Comparison of ENCODE assay signal across 9 cellular contexts in the genomic region with DNA sequence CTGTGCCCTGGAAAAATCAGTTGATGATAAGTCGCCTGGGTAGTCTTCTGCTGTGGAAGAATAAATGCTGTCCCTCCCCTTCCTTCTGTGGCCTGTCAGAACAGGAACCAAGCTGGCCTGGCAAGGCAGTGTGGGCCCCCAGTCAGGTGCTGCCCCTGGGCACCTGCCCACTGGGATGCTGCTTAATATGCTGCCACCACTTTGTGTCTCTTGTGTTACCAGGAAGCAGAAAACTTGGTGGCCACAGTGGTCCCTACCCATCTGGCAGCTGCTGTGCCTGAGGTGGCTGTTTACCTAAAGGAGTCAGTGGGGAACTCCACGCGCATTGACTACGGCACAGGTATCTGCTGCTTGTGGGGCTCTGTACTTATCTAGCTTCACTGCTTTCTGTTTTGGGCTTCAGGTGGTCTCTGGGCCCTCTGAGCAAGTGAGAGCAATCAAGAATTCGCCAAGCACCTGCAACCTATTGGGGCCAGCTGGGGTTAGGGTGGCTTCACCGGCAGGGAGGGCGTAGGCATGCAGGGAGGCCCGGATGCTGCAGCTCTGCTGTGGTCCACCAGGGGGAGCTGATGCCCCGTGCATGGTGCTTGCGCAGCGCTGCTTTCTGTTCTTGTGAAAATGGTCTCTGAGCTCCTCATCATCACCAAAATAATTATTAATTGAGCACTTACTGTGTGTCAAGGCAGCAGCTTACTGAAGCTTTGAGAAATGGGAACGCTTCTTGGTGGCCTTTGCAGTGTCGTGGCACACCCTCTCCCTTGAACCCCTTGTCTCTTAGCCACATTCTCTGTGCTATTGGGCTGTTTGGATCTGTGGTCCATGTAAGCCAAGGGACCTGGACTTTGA. TPM values are rescaled to one million over a fixed set of nuclear protein-coding genes. Genes with fewer than 3 reads are reported as not detected.
DNase-seq lines count a peak whose midpoint lies in the region; ATAC-seq and TF ChIP-seq lines count a peak whose summit lies in the region.
"Had no signal": no experiment of that assay in that cellular context is flagged by ENCODE, and none has a peak within 500 bp of the region (broad histone marks: within the 10 kb centered on the region; RNA-seq: fewer than 3 reads in every experiment).

No MANE protein-coding gene starts in this region.

- peaks cover 5% of the 10 kb centered on the region for H3K79me2 ChIP-seq in osteoblast (ENCODE audit: insufficient read depth, low read length)

- TF ChIP-seq CTCF in RWPE1 (conservative IDR thresholded peaks at IDR 0.05; ENCODE audit: low read depth) (peak; percentile 100), fibroblast of pulmonary artery (IDR thresholded peaks at IDR 0.05; ENCODE audit: low read length, missing control alignments) (no peak), osteoblast (IDR thresholded peaks at IDR 0.05; ENCODE audit: extremely low read depth, low read depth, low read length) (peak; percentile 98), thyroid gland (IDR thresholded peaks at IDR 0.05) (peak; percentile 87 to 99 (median 96))

- H3K9me3 Mint-ChIP-seq in activated T-helper 17 cell treated with anti-CD3 and anti-CD28 coated beads, Interleukin-2, amount 50 U/mL, for 72 hours, result no peaks in the 10 kb centered on the region

- H3K36me3 ChIP-seq in osteoblast (ENCODE audit: insufficient read depth, low read length), result peaks cover 57% of the 10 kb centered on the region
- peaks cover 4 to 9% of the 10 kb centered on the region in 2 donors for H3K36me3 ChIP-seq in thyroid gland

- H3K27ac ChIP-seq in RWPE1 (peak overlapping the region; percentile 25), osteoblast (ENCODE audit: low read depth, low read length) (no peak overlapping the region), thyroid gland (no peak overlapping the region)
- H3K27ac ChIP-seq: epithelial cell of prostate had no signal

- peak; percentile 60 for ATAC-seq in HG03565 (IDR thresholded peaks at IDR 0.05; ENCODE audit: unreplicated experiment)
- ATAC-seq in activated T-helper 17 cell treated with anti-CD3 and anti-CD28 coated beads, Interleukin-2, amount 50 U/mL, for 72 hours (replicated peaks), result peak; percentile 99

- H3K4me3 ChIP-seq in fibroblast of pulmonary artery (replicated peaks; ENCODE audit: low read depth, low read length) (no peak overlapping the region), osteoblast (ENCODE audit: insufficient read depth, low read length) (no peak overlapping the region), thyroid gland (replicated peaks in 1 of 3) (no peak overlapping the region)

- H3K4me2 ChIP-seq in osteoblast (ENCODE audit: insufficient read depth, low read length), result no peak overlapping the region

- H3K27ac Mint-ChIP-seq in activated T-helper 17 cell treated with anti-CD3 and anti-CD28 coated beads, Interleukin-2, amount 50 U/mL, for 72 hours, result no peak overlapping the region

- POLR2A ChIA-PET in RWPE1 (lab: Yijun Ruan, JAX; ENCODE audit: low non-redundant PET), result interaction anchor here (1.0 kb wide), 1 partner anchor 47 kb away, joined by 3 read pairs; a partner anchor contains a TSS

- DNase-seq in GDM1 (lab: John Stamatoyannopoulos, UW) (peak; percentile 45), RWPE1 (ENCODE audit: low spot score) (peak; percentile 89), fibroblast of pulmonary artery (ENCODE audit: low read depth) (peak; percentile 74), osteoblast (ENCODE audit: insufficient read length, low spot score, missing footprints) (peak; percentile 96), thyroid gland (peak; percentile 66 to 75), OCI-M2 (lab: John Stamatoyannopoulos, UW; ENCODE audit: unreplicated experiment) (no peak)

- CTCF ChIA-PET in RWPE1 (lab: Yijun Ruan, JAX), result interaction anchor here (0.5 to 2.7 kb wide), 45 partner anchors 8 to 803 kb away, joined by 3 to 26 read pairs (median 4); a partner anchor contains a TSS

- H3K4me3 Mint-ChIP-seq in activated T-helper 17 cell treated with anti-CD3 and anti-CD28 coated beads, Interleukin-2, amount 50 U/mL, for 72 hours, result no peak overlapping the region

- no peaks in the 10 kb centered on the region for H3K27me3 Mint-ChIP-seq in activated T-helper 17 cell treated with anti-CD3 and anti-CD28 coated beads, Interleukin-2, amount 50 U/mL, for 72 hours

- intact Hi-C loops in thyroid gland (cut with DNase I), result loop anchor here (5.0 kb wide), 1 partner anchor 656 kb away; no protein-coding TSS in a partner anchor

- 48 to 51% methylated on average over 12 to 13 of the region's 13 CpGs for WGBS in thyroid gland, 2 donors

- H4K20me1 ChIP-seq in osteoblast (ENCODE audit: insufficient read depth, low read length), result no peaks in the 10 kb centered on the region

- no peak overlapping the region for H2AFZ ChIP-seq in osteoblast (ENCODE audit: low read length)

- no peaks in the 10 kb centered on the region for H3K27me3 ChIP-seq in osteoblast (ENCODE audit: insufficient read depth, low read length)
- no peaks in the 10 kb centered on the region for H3K27me3 ChIP-seq in thyroid gland

- H3K4me1 Mint-ChIP-seq in activated T-helper 17 cell treated with anti-CD3 and anti-CD28 coated beads, Interleukin-2, amount 50 U/mL, for 72 hours, result no peaks in the 10 kb centered on the region

- H3K9me3 ChIP-seq in osteoblast (ENCODE audit: low read depth, low read length) (no peaks in the 10 kb centered on the region), thyroid gland (no peaks in the 10 kb centered on the region)

- no peak for TF ChIP-seq POLR2A in thyroid gland (IDR thresholded peaks at IDR 0.05)

- H3K4me1 ChIP-seq in osteoblast (ENCODE audit: insufficient read depth, low read length) (peaks cover 7% of the 10 kb centered on the region), thyroid gland (peaks cover 0 to 14% of the 10 kb centered on the region in 2 donors)

- H3K36me3 Mint-ChIP-seq in activated T-helper 17 cell treated with anti-CD3 and anti-CD28 coated beads, Interleukin-2, amount 50 U/mL, for 72 hours (ENCODE audit: low read depth), result peaks cover 86% of the 10 kb centered on the region

RNA-seq across cellular contexts. Expression of a gene that starts 20.3 kb away (rescaled TPM):
- 100 to 1,000 TPM in 1 of 2 donors, 10 to 100 TPM in 1; 77.9 to 131 TPM for total RNA-seq in activated T-helper 17 cell treated with anti-CD3 and anti-CD28 coated beads, Interleukin-2, amount 50 U/mL, for 72 hours
- total RNA-seq in osteoblast (64.8 and 73.5 TPM in 2 replicates), thyroid gland (100 to 1,000 TPM in 2 of 4 donors, 10 to 100 TPM in 2; 45.0 to 117 (median 89.5) TPM)

RNA-seq across cellular contexts. Expression of a gene that starts 20.9 kb away (rescaled TPM):
- total RNA-seq in activated T-helper 17 cell treated with anti-CD3 and anti-CD28 coated beads, Interleukin-2, amount 50 U/mL, for 72 hours, result 10 to 100 TPM; 19.8 to 21.8 TPM
- total RNA-seq in osteoblast (64.8 and 79.6 TPM in 2 replicates), thyroid gland (10 to 100 TPM; 44.0 to 59.0 (median 54.1) TPM)

RNA-seq across cellular contexts. Expression of a gene that starts 46.5 kb away (rescaled TPM):
- 1 to 10 TPM in 1 of 2 donors, under 1 TPM in 1; 0.67 to 2.2 TPM for total RNA-seq in activated T-helper 17 cell treated with anti-CD3 and anti-CD28 coated beads, Interleukin-2, amount 50 U/mL, for 72 hours
- total RNA-seq in osteoblast (86.1 and 104 TPM in 2 replicates), thyroid gland (10 to 100 TPM in 3 of 4 donors, 1 to 10 TPM in 1; 7.8 to 20.2 (median 12.6) TPM)

RNA-seq across cellular contexts. Expression of a gene that starts 50.6 kb away (rescaled TPM):
- 10 to 100 TPM; 12.3 to 20.8 TPM for total RNA-seq in activated T-helper 17 cell treated with anti-CD3 and anti-CD28 coated beads, Interleukin-2, amount 50 U/mL, for 72 hours
- 10.3 and 10.5 TPM in 2 replicates for total RNA-seq in osteoblast
- total RNA-seq in thyroid gland, result 10 to 100 TPM in 1 of 4 donors, 1 to 10 TPM in 3; 6.0 to 10.9 (median 8.3) TPM
